33 cellular contexts compared by ENCODE assay signal in genomic region chr14:93929048-93929535, GRCh38. TPM values are rescaled to one million over a fixed set of nuclear protein-coding genes. Genes with fewer than 3 reads are reported as not detected.
"Had no signal": no experiment of that assay in that cellular context is flagged by ENCODE, and none has a peak within 500 bp of the region (broad histone marks: within the 10 kb centered on the region; RNA-seq: fewer than 3 reads in every experiment).

No MANE protein-coding gene starts in this region.

- H3K9me3 Mint-ChIP-seq: activated B cell treated with CpG ODN at 0.5 μM for 24 hours; activated CD4-positive, alpha-beta memory T cell treated with anti-CD3 and anti-CD28 coated beads, Interleukin-2, amount 10 ng/mL, durations not matched to agents 7 days and 5 days; activated naive CD4-positive, alpha-beta T cell treated with anti-CD3 and anti-CD28 coated beads, Interleukin-2, amount 10 ng/mL, durations not matched to agents 7 days and 5 days; activated naive CD8-positive, alpha-beta T cell treated with anti-CD3 and anti-CD28 coated beads, Interleukin-2, amount 50 U/mL, for 24 hours had no signal

- DNase-seq: activated B cell treated with CpG ODN at 0.5 μM for 24 hours; activated CD4-positive, alpha-beta memory T cell treated with anti-CD3 and anti-CD28 coated beads, Interleukin-2, amount 10 ng/mL, durations not matched to agents 7 days and 5 days; activated CD4-positive, alpha-beta T cell treated with anti-CD3 and anti-CD28 coated beads for 1 hour; activated CD4-positive, alpha-beta T cell treated with anti-CD3 and anti-CD28 coated beads for 48 hours; activated CD8-positive, alpha-beta memory T cell treated with anti-CD3 and anti-CD28 coated beads for 24 hours; activated CD8-positive, alpha-beta memory T cell treated with anti-CD3 and anti-CD28 coated beads, Interleukin-2, amount 10 ng/mL, durations not matched to agents 7 days and 5 days; activated CD8-positive, alpha-beta memory T cell treated with anti-CD3 and anti-CD28 coated beads, Interleukin-2, amount 50 U/mL, for 48 hours; activated effector memory CD4-positive, alpha-beta T cell treated with Interleukin-2 at 50 U/mL for 16 hours; activated naive CD4-positive, alpha-beta T cell treated with anti-CD3 and anti-CD28 coated beads, Interleukin-2, amount 10 ng/mL, durations not matched to agents 7 days and 5 days; activated naive CD8-positive, alpha-beta T cell treated with anti-CD3 and anti-CD28 coated beads, Interleukin-2, amount 50 U/mL, for 24 hours; activated T-cell treated with anti-CD3 and anti-CD28 coated beads, Interleukin-2, amount 50 U/mL, for 48 hours; brain microvascular endothelial cell; NCI-H1092 treated with DMSO at 0.1 percent for 48 hours; NCI-H1417; NCI-H146; NCI-H187; NCI-H2029 treated with DMSO at 0.1 percent for 48 hours; NCI-H2107; NCI-H2171; NCI-H510A; NCI-H526; NCI-H748 treated with DMSO at 0.1 percent for 48 hours; NK-92 treated with Interleukin-12 subunit alpha and Interleukin-12 subunit beta, amount 100 ng/mL, for 24 hours; PC-3; Peyer's patch; RPMI8226 had no signal

- H3K4me3 ChIP-seq: Peyer's patch, SJCRH30, SK-N-MC had no signal

- H3K9me3 ChIP-seq: Peyer's patch, SJCRH30 had no signal

- H3K27ac Mint-ChIP-seq: activated B cell treated with CpG ODN at 0.5 μM for 24 hours; activated CD4-positive, alpha-beta memory T cell treated with anti-CD3 and anti-CD28 coated beads, Interleukin-2, amount 10 ng/mL, durations not matched to agents 7 days and 5 days; activated CD8-positive, alpha-beta memory T cell treated with anti-CD3 and anti-CD28 coated beads, Interleukin-2, amount 10 ng/mL, durations not matched to agents 7 days and 5 days; activated naive CD4-positive, alpha-beta T cell treated with anti-CD3 and anti-CD28 coated beads, Interleukin-2, amount 10 ng/mL, durations not matched to agents 7 days and 5 days; activated naive CD8-positive, alpha-beta T cell; activated naive CD8-positive, alpha-beta T cell treated with anti-CD3 and anti-CD28 coated beads, Interleukin-2, amount 50 U/mL, for 24 hours had no signal

- H3K4me2 ChIP-seq: KMS-11 had no signal

- H3K9ac ChIP-seq: KMS-11 had no signal

- H3K27me3 ChIP-seq: brain microvascular endothelial cell, Peyer's patch, SJCRH30 had no signal

- H3K4me1 ChIP-seq: Peyer's patch, SJCRH30 had no signal

- H3K4me3 Mint-ChIP-seq: activated B cell treated with CpG ODN at 0.5 μM for 24 hours; activated CD4-positive, alpha-beta memory T cell treated with anti-CD3 and anti-CD28 coated beads, Interleukin-2, amount 10 ng/mL, durations not matched to agents 7 days and 5 days; activated CD8-positive, alpha-beta memory T cell treated with anti-CD3 and anti-CD28 coated beads, Interleukin-2, amount 10 ng/mL, durations not matched to agents 7 days and 5 days; activated naive CD4-positive, alpha-beta T cell treated with anti-CD3 and anti-CD28 coated beads, Interleukin-2, amount 10 ng/mL, durations not matched to agents 7 days and 5 days; activated naive CD8-positive, alpha-beta T cell; activated naive CD8-positive, alpha-beta T cell treated with anti-CD3 and anti-CD28 coated beads, Interleukin-2, amount 50 U/mL, for 24 hours had no signal

- H3K36me3 Mint-ChIP-seq: activated naive CD8-positive, alpha-beta T cell had no signal

- H3K27ac ChIP-seq: brain microvascular endothelial cell, KMS-11, Peyer's patch, SJCRH30, SK-N-MC had no signal

- H3K36me3 ChIP-seq: brain microvascular endothelial cell, Peyer's patch, SJCRH30 had no signal

- H3K27me3 Mint-ChIP-seq: activated B cell treated with CpG ODN at 0.5 μM for 24 hours; activated CD4-positive, alpha-beta memory T cell treated with anti-CD3 and anti-CD28 coated beads, Interleukin-2, amount 10 ng/mL, durations not matched to agents 7 days and 5 days; activated CD8-positive, alpha-beta memory T cell treated with anti-CD3 and anti-CD28 coated beads, Interleukin-2, amount 10 ng/mL, durations not matched to agents 7 days and 5 days; activated naive CD8-positive, alpha-beta T cell; activated naive CD8-positive, alpha-beta T cell treated with anti-CD3 and anti-CD28 coated beads, Interleukin-2, amount 50 U/mL, for 24 hours had no signal

- ATAC-seq: activated CD8-positive, alpha-beta memory T cell treated with anti-CD3 and anti-CD28 coated beads, Interleukin-2, amount 10 ng/mL, durations not matched to agents 7 days and 5 days; activated naive CD8-positive, alpha-beta T cell treated with anti-CD3 and anti-CD28 coated beads, Interleukin-2, amount 50 U/mL, for 24 hours; PC-3 had no signal

- H3K4me1 Mint-ChIP-seq: activated B cell treated with CpG ODN at 0.5 μM for 24 hours; activated CD4-positive, alpha-beta memory T cell treated with anti-CD3 and anti-CD28 coated beads, Interleukin-2, amount 10 ng/mL, durations not matched to agents 7 days and 5 days; activated CD8-positive, alpha-beta memory T cell treated with anti-CD3 and anti-CD28 coated beads, Interleukin-2, amount 10 ng/mL, durations not matched to agents 7 days and 5 days; activated naive CD4-positive, alpha-beta T cell treated with anti-CD3 and anti-CD28 coated beads, Interleukin-2, amount 10 ng/mL, durations not matched to agents 7 days and 5 days; activated naive CD8-positive, alpha-beta T cell treated with anti-CD3 and anti-CD28 coated beads, Interleukin-2, amount 50 U/mL, for 24 hours had no signal

RNA-seq across cellular contexts. Expression of gene FAM181A, which starts 1.9 kb away (rescaled TPM):
- total RNA-seq: activated B cell treated with CpG ODN at 0.5 μM for 24 hours; activated CD4-positive, alpha-beta memory T cell treated with anti-CD3 and anti-CD28 coated beads, Interleukin-2, amount 10 ng/mL, durations not matched to agents 7 days and 5 days; activated CD8-positive, alpha-beta memory T cell treated with anti-CD3 and anti-CD28 coated beads, Interleukin-2, amount 10 ng/mL, durations not matched to agents 7 days and 5 days; LHCN-M2; PC-3; Peyer's patch; SJCRH30; T-helper 1 cell treated with Interleukin-12 subunit alpha and Interleukin-12 subunit beta and Interleukin-4 antibody, amounts not matched to agents 30 ng/mL and 1 ng/mL, for 36 hours; T-helper 2 cell treated with Interferon-gamma antibody and Interleukin-4, amounts not matched to agents 100 ng/mL and 5 ng/mL, for 36 hours had no signal
